26 cellular contexts compared by ENCODE assay signal in the genomic region with DNA sequence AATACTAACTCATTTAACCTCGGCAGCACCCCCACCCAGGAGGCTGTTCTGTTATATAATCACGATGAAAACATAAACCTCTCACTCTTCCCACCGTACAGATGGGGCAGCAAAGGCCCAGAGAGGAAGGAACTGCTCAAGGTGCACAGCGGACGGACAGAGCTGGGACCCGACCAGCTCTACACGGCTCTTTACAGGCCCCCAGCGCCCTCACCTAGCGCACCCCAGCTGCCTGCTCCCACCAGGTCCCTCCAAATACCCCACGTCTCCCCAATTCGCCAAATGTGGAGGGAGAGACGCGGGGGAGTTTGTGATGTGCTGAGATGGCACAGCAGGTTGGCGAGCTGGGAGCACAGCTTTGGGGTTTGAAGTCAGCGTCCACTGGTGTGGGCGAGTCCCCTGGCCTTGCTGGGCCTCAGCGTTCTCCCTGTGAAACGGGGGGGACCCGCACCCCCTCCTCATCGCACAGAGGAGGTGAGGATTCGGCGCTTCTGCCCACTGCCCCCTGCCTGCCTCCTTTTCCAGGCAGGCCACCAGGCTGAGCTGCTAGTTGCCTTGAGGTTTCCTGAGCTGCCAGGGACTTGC. TPM values are rescaled to one million over a fixed set of nuclear protein-coding genes. Genes with fewer than 3 reads are reported as not detected.
DNase-seq lines count a peak whose midpoint lies in the region; ATAC-seq, FAIRE-seq and TF ChIP-seq lines count a peak whose summit lies in the region.
"Had no signal": no experiment of that assay in that cellular context is flagged by ENCODE, and none has a peak within 500 bp of the region (broad histone marks: within the 10 kb centered on the region; RNA-seq: fewer than 3 reads in every experiment).

No MANE protein-coding gene starts in this region.

- no peak overlapping the region for H2BK120ac ChIP-seq in trophoblast cell (ENCODE audit: insufficient read depth, low read length, poor library complexity)

- no peak overlapping the region for H3K14ac ChIP-seq in trophoblast cell (ENCODE audit: low read length)

- H3K27ac ChIP-seq in HepG2 (ENCODE audit: extremely low read length, insufficient read depth, low read length) = no peak overlapping the region
- no peak overlapping the region for H3K27ac ChIP-seq in right lobe of liver
- peak overlapping the region in 3 of 4 donors; percentile 16 to 76 (median 45) for H3K27ac ChIP-seq in gastroesophageal sphincter
- H3K27ac ChIP-seq in parathyroid adenoma = peak overlapping the region; percentile 44
- no peak overlapping the region for H3K27ac ChIP-seq in trophoblast cell (ENCODE audit: low read depth, low read length)
- H3K27ac ChIP-seq: GM23248, HL-60, WERI-Rb-1 had no signal

- no peaks in the 10 kb centered on the region for H3K79me2 ChIP-seq in HepG2 (ENCODE audit: insufficient read depth, low read length)
- no peaks in the 10 kb centered on the region for H3K79me2 ChIP-seq in parathyroid adenoma
- no peaks in the 10 kb centered on the region for H3K79me2 ChIP-seq in trophoblast cell (ENCODE audit: control insufficient read depth, insufficient read depth, low read length, poor library complexity)

- H2BK5ac ChIP-seq in trophoblast cell (ENCODE audit: low read depth, low read length, poor library complexity) = no peak overlapping the region

- peaks cover 19% of the 10 kb centered on the region for H3K79me1 ChIP-seq in trophoblast cell (ENCODE audit: low read length)

- H4K20me1 ChIP-seq in HepG2 (ENCODE audit: insufficient read depth, low read length) = peaks cover 3% of the 10 kb centered on the region; the same call in 1 of the 2 replicates

- DNase-seq in HepG2 (ENCODE audit: low spot score) (no peak), right lobe of liver (no peak), HAP-1 (ENCODE audit: low spot score in 2 of 2) (no peak), germinal center (ENCODE audit: low spot score) (no peak), trophoblast cell (no peak)
- DNase-seq: activated CD4-positive, alpha-beta T cell treated with anti-CD3 and anti-CD28 coated beads, Interleukin-2, amount 50 U/mL, for 1 hour; activated naive CD8-positive, alpha-beta T cell treated with anti-CD3 and anti-CD28 coated beads for 36 hours; effector memory CD8-positive, alpha-beta T cell; NCI-H1417; NCI-H524; nephron progenitor cell; RPMI8226; stimulated activated CD4-positive, alpha-beta T cell treated with anti-CD3 and anti-CD28 coated beads, Interleukin-4, amount 100 ng/mL, for 24 hours; WERI-Rb-1 had no signal

- no peak overlapping the region for H4K12ac ChIP-seq in trophoblast cell (ENCODE audit: low read depth, low read length)

- POLR2A ChIA-PET in HepG2 (lab: Yijun Ruan, JAX) = no interaction called here

- TF ChIP-seq POLR2A in HepG2 (IDR thresholded peaks at IDR 0.05; ENCODE audit: insufficient read depth in 1 of 2, low read depth in 2 of 2, low read length in 2 of 2) (no peak), right lobe of liver (IDR thresholded peaks at IDR 0.05) (no peak), gastroesophageal sphincter (IDR thresholded peaks at IDR 0.05) (no peak)

- no peak overlapping the region for H2AK5ac ChIP-seq in trophoblast cell (ENCODE audit: low read length)

- FAIRE-seq in HepG2 (lab: Jason Lieb, UNC) = no peak

- H3K4me3 ChIP-seq in HepG2 (replicated peaks in 1 of 3; ENCODE audit: insufficient read depth in 1 of 3, low read depth in 2 of 3, low read length in 3 of 3) (no peak overlapping the region), right lobe of liver (no peak overlapping the region), gastroesophageal sphincter (no peak overlapping the region), parathyroid adenoma (ENCODE audit: low read depth, low read length) (no peak overlapping the region), HAP-1 (no peak overlapping the region), trophoblast cell (ENCODE audit: low read depth, low read length) (no peak overlapping the region)
- H3K4me3 ChIP-seq: GM23248 had no signal

- CTCF ChIA-PET in HepG2 (lab: Yijun Ruan, JAX; ENCODE audit: low intra/inter-chr PET ratio, low total read pairs) = no interaction called here

- no peak for TF ChIP-seq RAD21 in HepG2 (CRISPR knock-in tag; IDR thresholded peaks at IDR 0.05)

- intact Hi-C loops in HepG2 (cut with micrococcal nuclease; ENCODE audit: unreplicated experiment) (no loop called here), right lobe of liver (cut with DNase I) (no loop called here)

- H3K4ac ChIP-seq in trophoblast cell (ENCODE audit: low read depth, low read length) = no peak overlapping the region

- peaks cover 47 to 94% of the 10 kb centered on the region in 2 experiments for H3K27me3 ChIP-seq in HepG2 (ENCODE audit: control insufficient read depth in 1 of 2, insufficient read depth in 2 of 2, low read length in 2 of 2)
- H3K27me3 ChIP-seq in right lobe of liver = no peaks in the 10 kb centered on the region
- peaks cover 92% of the 10 kb centered on the region for H3K27me3 ChIP-seq in gastroesophageal sphincter
- no peaks in the 10 kb centered on the region for H3K27me3 ChIP-seq in parathyroid adenoma (ENCODE audit: control insufficient read depth, insufficient read depth, low read length)
- H3K27me3 ChIP-seq in HAP-1 (ENCODE audit: low read depth) = no peaks in the 10 kb centered on the region
- no peaks in the 10 kb centered on the region for H3K27me3 ChIP-seq in trophoblast cell (ENCODE audit: insufficient read depth, low read length)

- peak overlapping the region; percentile 3; the same call in 1 of the 2 replicates for H3K4me2 ChIP-seq in HepG2 (ENCODE audit: low read depth, low read length)
- H3K4me2 ChIP-seq in parathyroid adenoma (ENCODE audit: low read length) = no peak overlapping the region
- H3K4me2 ChIP-seq in trophoblast cell (ENCODE audit: low read length) = no peak overlapping the region

- H2BK12ac ChIP-seq in trophoblast cell (ENCODE audit: low read length) = no peak overlapping the region

- ATAC-seq in HepG2 (no peak), right lobe of liver (no peak), gastroesophageal sphincter (no peak), GM19023 (IDR thresholded peaks at IDR 0.05; ENCODE audit: unreplicated experiment) (no peak)
- ATAC-seq: effector memory CD8-positive, alpha-beta T cell had no signal

- in situ Hi-C loops in HepG2 (cut with HindIII; ENCODE audit: extremely low pct_ligation_motif_present, low pct_unique_long_range_greater_than_20kb) = no loop called here
- in situ Hi-C loops in HAP-1 (cut with MboI; ENCODE audit: low sequenced_read_pairs) = no loop called here

- TF ChIP-seq CTCF in HepG2 (CRISPR knock-in tag; IDR thresholded peaks at IDR 0.05) (no peak), right lobe of liver (IDR thresholded peaks at IDR 0.05) (no peak), gastroesophageal sphincter (IDR thresholded peaks at IDR 0.05) (no peak), parathyroid adenoma (IDR thresholded peaks at IDR 0.05) (no peak)

- H4K8ac ChIP-seq in trophoblast cell (ENCODE audit: low read depth, low read length) = no peak overlapping the region

- H3K36me3 ChIP-seq in HepG2 (replicated peaks in 1 of 2; ENCODE audit: control insufficient read depth in 1 of 2, insufficient read depth in 2 of 2, low read length in 2 of 2) (no peaks in the 10 kb centered on the region), right lobe of liver (no peaks in the 10 kb centered on the region), gastroesophageal sphincter (no peaks in the 10 kb centered on the region), parathyroid adenoma (ENCODE audit: control insufficient read depth, insufficient read depth, low read length) (no peaks in the 10 kb centered on the region), HAP-1 (replicated peaks) (no peaks in the 10 kb centered on the region), trophoblast cell (ENCODE audit: control insufficient read depth in 1 of 2, insufficient read depth in 2 of 2, low read length in 2 of 2) (no peaks in the 10 kb centered on the region)
- H3K36me3 ChIP-seq: WERI-Rb-1 had no signal

- H3K9me3 ChIP-seq in HepG2 (ENCODE audit: low read length) = no peaks in the 10 kb centered on the region
- H3K9me3 ChIP-seq in right lobe of liver = no peaks in the 10 kb centered on the region
- H3K9me3 ChIP-seq in gastroesophageal sphincter = no peaks in the 10 kb centered on the region
- no peaks in the 10 kb centered on the region for H3K9me3 ChIP-seq in parathyroid adenoma (ENCODE audit: control insufficient read depth, low read length)
- no peaks in the 10 kb centered on the region for H3K9me3 ChIP-seq in HAP-1
- H3K9me3 ChIP-seq in trophoblast cell (ENCODE audit: insufficient read depth, low read depth, low read length) = peaks cover 8% of the 10 kb centered on the region

- no peak overlapping the region for H4K91ac ChIP-seq in trophoblast cell (ENCODE audit: low read depth, low read length)

- H3K18ac ChIP-seq in trophoblast cell (ENCODE audit: low read length) = no peak overlapping the region

- H2AFZ ChIP-seq in HepG2 (ENCODE audit: low read length) (no peak overlapping the region), parathyroid adenoma (no peak overlapping the region), trophoblast cell (ENCODE audit: insufficient read depth, low read length, poor library complexity) (no peak overlapping the region)
- H2AFZ ChIP-seq: GM23248 had no signal

- BruUV-seq in HepG2 (replicated peaks; lab: Mats Ljungman, UMichigan) = no TSS peak

- H3K23ac ChIP-seq in trophoblast cell (ENCODE audit: low read length) = no peak overlapping the region

- WGBS in HepG2 (ENCODE audit: low lambda C conversion rate) = 32% methylated on average over 14 of the region's 22 CpGs
- WGBS in right lobe of liver (ENCODE audit: insufficient coverage, low coverage, low lambda C conversion rate, missing lambda C conversion rate) = 20% methylated on average over 1 of the region's 22 CpGs
- 83% methylated on average over 2 of the region's 22 CpGs; no CpG with 5 or more reads in 1 of the 2 donors for WGBS in gastroesophageal sphincter (ENCODE audit: low coverage in 1 of 2), 2 donors
- WGBS in trophoblast cell (ENCODE audit: extremely low coverage, insufficient coverage, insufficient read length) = no CpG with 5 or more reads among the region's 22 CpGs

- H3K4me1 ChIP-seq in HepG2 (ENCODE audit: insufficient read depth, low read length) = peaks cover 51% of the 10 kb centered on the region
- H3K4me1 ChIP-seq in right lobe of liver = no peaks in the 10 kb centered on the region
- peaks cover 0 to 48% (median 24%) of the 10 kb centered on the region in 3 donors for H3K4me1 ChIP-seq in gastroesophageal sphincter
- H3K4me1 ChIP-seq in parathyroid adenoma = no peaks in the 10 kb centered on the region
- H3K4me1 ChIP-seq in HAP-1 = no peaks in the 10 kb centered on the region
- H3K4me1 ChIP-seq in trophoblast cell (ENCODE audit: control insufficient read depth in 1 of 2, insufficient read depth in 2 of 2, low read length in 2 of 2) = peaks cover 20 to 32% of the 10 kb centered on the region in 2 experiments

- TF ChIP-seq EP300 in HepG2 (IDR thresholded peaks at IDR 0.05; ENCODE audit: low read depth in 2 of 2, low read length in 2 of 2) (no peak), HepG2 (CRISPR knock-in tag; IDR thresholded peaks at IDR 0.05; ENCODE audit: borderline replicate concordance) (no peak), gastroesophageal sphincter (IDR thresholded peaks at IDR 0.05) (no peak)

- H3K9ac ChIP-seq in HepG2 (ENCODE audit: insufficient read depth, low read depth, low read length) (no peak overlapping the region), parathyroid adenoma (no peak overlapping the region), trophoblast cell (ENCODE audit: low read length) (no peak overlapping the region)
- H3K9ac ChIP-seq: GM23248 had no signal

RNA-seq across cellular contexts. Expression of gene CBFA2T3, which starts 54.1 kb away (rescaled TPM):
- total RNA-seq in HepG2 (2016; rRNA removed; fragmentation: Illumina TruSeq; extraction: Trizol) (not detected in 2 replicates), right lobe of liver (1 to 10 TPM; 2.5 to 9.8 (median 4.2) TPM), gastroesophageal sphincter (1 to 10 TPM; 1.4 to 5.8 (median 1.5) TPM)
- total RNA-seq in HepG2 (2016; cell fraction: cytosol; rRNA removed; fragmentation: Illumina TruSeq; extraction: Trizol; ENCODE audit: low read depth) = not detected in 2 replicates
- total RNA-seq in HepG2 (2016; cell fraction: insoluble cytoplasmic fraction; rRNA removed; fragmentation: Illumina TruSeq; extraction: Trizol) = not detected in 2 replicates
- not detected in 2 replicates for total RNA-seq in HepG2 (2016; cell fraction: membrane; rRNA removed; fragmentation: Illumina TruSeq; extraction: Trizol)
- not detected in 2 replicates for total RNA-seq in HepG2 (2016; cell fraction: nucleus; rRNA removed; fragmentation: Illumina TruSeq; extraction: Trizol)
- polyA plus RNA-seq in HepG2 (2011; rRNA removed) = 0.05 and 0.09 TPM in 2 replicates
- polyA plus RNA-seq in HepG2 (2011; cell fraction: cytosol; rRNA removed) = 0.04 TPM in 1 of 2 replicates, not detected in the other
- not detected in 2 replicates for polyA plus RNA-seq in HepG2 (2011; cell fraction: nucleus; rRNA removed)
- 0.07 TPM in 1 of 2 replicates, not detected in the other for polyA plus RNA-seq in HepG2 (2012)
- not detected in 2 replicates for polyA plus RNA-seq in HepG2 (2016; cell fraction: cytosol; fragmentation: Illumina TruSeq; extraction: Trizol; ENCODE audit: low read depth)
- polyA plus RNA-seq in HepG2 (2016; cell fraction: insoluble cytoplasmic fraction; fragmentation: Illumina TruSeq; extraction: Trizol; ENCODE audit: low read depth) = not detected in 2 replicates
- polyA plus RNA-seq in HepG2 (2016; cell fraction: membrane; fragmentation: Illumina TruSeq; extraction: Trizol; ENCODE audit: low read depth) = not detected in 2 replicates
- 0.11 TPM in 1 of 2 replicates, not detected in the other for polyA plus RNA-seq in HepG2 (2016; cell fraction: nucleus; fragmentation: Illumina TruSeq; extraction: Trizol; ENCODE audit: insufficient read depth, low read depth)
- polyA minus RNA-seq in HepG2 (2011; rRNA and poly(A)+ RNA removed; ENCODE audit: low replicate concordance) = 0.19 and 0.60 TPM in 2 replicates
- not detected in 2 replicates for polyA minus RNA-seq in HepG2 (2011; cell fraction: cytosol; rRNA and poly(A)+ RNA removed)
- polyA minus RNA-seq in HepG2 (2011; cell fraction: nucleus; rRNA and poly(A)+ RNA removed) = not detected in 2 replicates
- 1.7 and 2.2 TPM in 2 replicates for polyA plus RNA-seq in trophoblast cell (2013)
- total RNA-seq: activated T-helper 1 cell treated with anti-CD3 and anti-CD28 coated beads, Interleukin-12 subunit alpha, Interleukin-12 subunit beta, Interleukin-2, Interleukin-4 antibody, amounts not matched to agents 30 ng/mL and 10 ng/mL and 1 ng/mL, durations not matched to agents 14 hours and 24 hours and 36 hours; Daoy; GM23248; MCF 10A; pulmonary artery endothelial cell had no signal
- polyA plus RNA-seq: GM23248 had no signal

RNA-seq across cellular contexts. Expression of gene PABPN1L, which starts 56.5 kb away (rescaled TPM):
- total RNA-seq in HepG2 (2016; rRNA removed; fragmentation: Illumina TruSeq; extraction: Trizol) (not detected in 2 replicates), right lobe of liver (under 1 TPM in 1 of 6 experiments, not detected in 5; 0.37 TPM), gastroesophageal sphincter (under 1 TPM in 1 of 4 donors, not detected in 3; 0.54 TPM)
- not detected in 2 replicates for total RNA-seq in HepG2 (2016; cell fraction: cytosol; rRNA removed; fragmentation: Illumina TruSeq; extraction: Trizol; ENCODE audit: low read depth)
- total RNA-seq in HepG2 (2016; cell fraction: insoluble cytoplasmic fraction; rRNA removed; fragmentation: Illumina TruSeq; extraction: Trizol) = not detected in 2 replicates
- not detected in 2 replicates for total RNA-seq in HepG2 (2016; cell fraction: membrane; rRNA removed; fragmentation: Illumina TruSeq; extraction: Trizol)
- not detected in 2 replicates for total RNA-seq in HepG2 (2016; cell fraction: nucleus; rRNA removed; fragmentation: Illumina TruSeq; extraction: Trizol)
- not detected in 2 replicates for polyA plus RNA-seq in HepG2 (2011; rRNA removed)
- polyA plus RNA-seq in HepG2 (2011; cell fraction: cytosol; rRNA removed) = not detected in 2 replicates
- polyA plus RNA-seq in HepG2 (2011; cell fraction: nucleus; rRNA removed) = not detected in 2 replicates
- polyA plus RNA-seq in HepG2 (2012) = not detected in 2 replicates
- polyA plus RNA-seq in HepG2 (2016; cell fraction: cytosol; fragmentation: Illumina TruSeq; extraction: Trizol; ENCODE audit: low read depth) = not detected in 2 replicates
- polyA plus RNA-seq in HepG2 (2016; cell fraction: insoluble cytoplasmic fraction; fragmentation: Illumina TruSeq; extraction: Trizol; ENCODE audit: low read depth) = not detected in 2 replicates
- not detected in 2 replicates for polyA plus RNA-seq in HepG2 (2016; cell fraction: membrane; fragmentation: Illumina TruSeq; extraction: Trizol; ENCODE audit: low read depth)
- not detected in 2 replicates for polyA plus RNA-seq in HepG2 (2016; cell fraction: nucleus; fragmentation: Illumina TruSeq; extraction: Trizol; ENCODE audit: insufficient read depth, low read depth)
- not detected in 2 replicates for polyA minus RNA-seq in HepG2 (2011; rRNA and poly(A)+ RNA removed; ENCODE audit: low replicate concordance)
- polyA minus RNA-seq in HepG2 (2011; cell fraction: cytosol; rRNA and poly(A)+ RNA removed) = not detected in 2 replicates
- polyA minus RNA-seq in HepG2 (2011; cell fraction: nucleus; rRNA and poly(A)+ RNA removed) = not detected in 2 replicates
- polyA plus RNA-seq in trophoblast cell (2013) = not detected in 2 replicates
- total RNA-seq: activated naive CD8-positive, alpha-beta T cell treated with anti-CD3 and anti-CD28 coated beads for 36 hours; activated T-helper 1 cell treated with anti-CD3 and anti-CD28 coated beads, Interleukin-12 subunit alpha, Interleukin-12 subunit beta, Interleukin-2, Interleukin-4 antibody, amounts not matched to agents 30 ng/mL and 10 ng/mL and 1 ng/mL, durations not matched to agents 14 hours and 24 hours and 36 hours; Daoy; GM23248; MCF 10A; mononuclear cell; pulmonary artery endothelial cell; urinary bladder had no signal
- polyA plus RNA-seq: CD14-positive monocyte, GM23248, urinary bladder had no signal

Comparison
In these comparisons a context has a peak if more than half of its experiments do, and no peak if none do; other contexts are left out.
1. H3K27ac ChIP-seq: peak in gastroesophageal sphincter (3 of 4) and parathyroid adenoma (single experiment); none in HepG2 (single experiment), right lobe of liver (0 of 3) and trophoblast cell (single experiment).